ENCODE assay signal across 20 cellular contexts in the genomic region with DNA sequence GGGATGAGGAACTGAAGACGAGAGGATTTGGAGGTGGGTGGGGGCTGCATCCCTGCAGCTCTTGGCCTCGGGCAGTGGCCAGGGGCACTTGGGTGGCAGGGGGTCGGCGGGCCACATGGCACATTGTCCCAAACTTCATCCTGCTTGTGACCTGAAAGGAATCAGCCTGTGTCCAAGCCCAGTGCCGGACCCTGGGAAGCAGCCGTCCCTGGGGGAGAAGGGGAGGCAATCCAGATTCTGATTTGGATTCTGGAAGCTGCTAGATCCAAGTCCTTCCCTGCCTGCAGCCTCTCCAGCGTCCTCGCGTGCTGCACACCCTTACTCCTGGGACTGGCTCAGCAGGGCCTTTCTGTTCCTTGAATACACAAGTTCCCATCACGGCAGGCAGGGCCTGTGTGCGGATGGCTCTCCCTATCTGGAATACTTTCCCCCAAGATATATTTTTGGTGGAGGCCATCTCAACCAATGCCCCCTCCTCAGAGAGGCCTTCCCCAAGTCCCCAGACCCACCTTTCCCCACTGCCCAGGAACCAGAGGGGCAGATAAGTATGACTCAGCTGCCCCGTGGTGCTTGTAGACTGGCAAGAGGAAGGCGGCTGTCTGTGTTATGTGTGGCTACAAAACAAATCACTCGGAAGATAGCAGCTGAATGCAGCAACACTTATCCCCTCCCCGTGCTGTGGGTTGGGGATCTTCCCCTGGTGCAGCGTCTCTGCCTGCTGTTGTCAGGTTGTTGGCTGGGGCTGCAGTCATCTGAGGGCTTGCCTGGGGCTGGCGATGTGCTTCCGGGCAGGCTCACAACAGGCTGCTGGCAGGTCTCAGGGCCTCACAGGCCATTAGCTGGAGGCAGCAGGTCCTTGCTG. TPM values are rescaled to one million over a fixed set of nuclear protein-coding genes. Genes with fewer than 3 reads are reported as not detected.
A peak's percentile ranks its signal among the peaks of the same experiment; 100 is the strongest.
DNase-seq lines count a peak whose midpoint lies in the region; ATAC-seq and TF ChIP-seq lines count a peak whose summit lies in the region.
"Had no signal": no experiment of that assay in that cellular context is flagged by ENCODE, and none has a peak within 500 bp of the region (broad histone marks: within the 10 kb centered on the region; RNA-seq: fewer than 3 reads in every experiment).

No MANE protein-coding gene starts in this region.

- H3K27me3 ChIP-seq in body of pancreas: no peaks in the 10 kb centered on the region
- no peaks in the 10 kb centered on the region for H3K27me3 ChIP-seq in tibial nerve

- no peaks in the 10 kb centered on the region for H3K9me3 Mint-ChIP-seq in activated T-cell treated with anti-CD3 and anti-CD28 coated beads, Interleukin-2, amount 50 U/mL, for 24 hours
- no peaks in the 10 kb centered on the region for H3K9me3 Mint-ChIP-seq in activated T-cell treated with anti-CD3 and anti-CD28 coated beads, Interleukin-2, amount 50 U/mL, for 4 hours
- H3K9me3 Mint-ChIP-seq in osteocyte (ENCODE audit: unreplicated experiment): peaks cover 4% of the 10 kb centered on the region
- H3K9me3 Mint-ChIP-seq: CD4-positive, CD25-positive, alpha-beta regulatory T cell; immature natural killer cell; T-helper 2 cell treated with Interferon-gamma antibody and Interleukin-4, amounts not matched to agents 5 μg/mL and 100 μg/mL, for 36 hours had no signal

- TF ChIP-seq POLR2A in body of pancreas (IDR thresholded peaks at IDR 0.05) (no peak), tibial nerve (IDR thresholded peaks at IDR 0.05) (no peak)

- 90 to 91% methylated on average over 15 to 18 of the region's 18 CpGs for WGBS in body of pancreas, 2 donors
- WGBS in tibial nerve, 2 donors: 81 to 85% methylated on average over 16 to 17 of the region's 18 CpGs

- intact Hi-C loops in body of pancreas (cut with DNase I): loop anchor here (10.0 kb wide), 1 partner anchor 465 kb away; no protein-coding TSS in a partner anchor

- H3K4me1 Mint-ChIP-seq in activated T-cell treated with anti-CD3 and anti-CD28 coated beads, Interleukin-2, amount 50 U/mL, for 24 hours (ENCODE audit: low read depth): peaks cover 7% of the 10 kb centered on the region
- no peaks in the 10 kb centered on the region for H3K4me1 Mint-ChIP-seq in activated T-cell treated with anti-CD3 and anti-CD28 coated beads, Interleukin-2, amount 50 U/mL, for 4 hours (ENCODE audit: low read depth)
- no peaks in the 10 kb centered on the region for H3K4me1 Mint-ChIP-seq in osteocyte (ENCODE audit: unreplicated experiment)

- no peak for TF ChIP-seq EP300 in tibial nerve (IDR thresholded peaks at IDR 0.05)

- no peak for ATAC-seq in activated T-cell treated with anti-CD3 and anti-CD28 coated beads, Interleukin-2, amount 50 U/mL, for 4 hours
- ATAC-seq in body of pancreas: no peak
- ATAC-seq: esophagus mucosa had no signal

- H3K4me1 ChIP-seq in body of pancreas (peaks cover 1% of the 10 kb centered on the region), tibial nerve (peaks cover 0 to 7% (median 2%) of the 10 kb centered on the region in 4 donors)
- H3K4me1 ChIP-seq: psoas muscle had no signal

- no peak for TF ChIP-seq CTCF in body of pancreas (IDR thresholded peaks at IDR 0.05)
- TF ChIP-seq CTCF in tibial nerve (IDR thresholded peaks at IDR 0.05): no peak
- no peak for TF ChIP-seq CTCF in osteocyte (IDR thresholded peaks at IDR 0.05)

- H3K27ac ChIP-seq in body of pancreas (no peak overlapping the region), tibial nerve (peak overlapping the region in 3 of 4 donors; percentile 12 to 63 (median 60))
- H3K27ac ChIP-seq: GM23248, psoas muscle, thoracic aorta had no signal

- DNase-seq in activated T-cell treated with anti-CD3 and anti-CD28 coated beads, Interleukin-2, amount 50 U/mL, for 24 hours: peak; percentile 25
- DNase-seq in activated T-cell treated with anti-CD3 and anti-CD28 coated beads, Interleukin-2, amount 50 U/mL, for 4 hours: no peak
- DNase-seq in body of pancreas: peak in 3 of 4 donors; percentile 4 to 10 (median 7)
- peak; percentile 48 for DNase-seq in islet precursor cell
- no peak for DNase-seq in tibial nerve (ENCODE audit: low spot score in 2 of 2)
- no peak for DNase-seq in osteocyte (ENCODE audit: extremely low spot score, unreplicated experiment)
- no peak for DNase-seq in DMS153 (lab: John Stamatoyannopoulos, UW)
- no peak for DNase-seq in A172 (ENCODE audit: low spot score)
- DNase-seq: ACHN; CD4-positive, CD25-positive, alpha-beta regulatory T cell; immature natural killer cell; NCI-H1417; NCI-H526 had no signal

- H3K9me3 ChIP-seq in body of pancreas (no peaks in the 10 kb centered on the region), tibial nerve (no peaks in the 10 kb centered on the region)
- H3K9me3 ChIP-seq: psoas muscle, thoracic aorta had no signal

- H3K27ac Mint-ChIP-seq in activated T-cell treated with anti-CD3 and anti-CD28 coated beads, Interleukin-2, amount 50 U/mL, for 24 hours: peak overlapping the region; percentile 76
- H3K27ac Mint-ChIP-seq in osteocyte (ENCODE audit: unreplicated experiment): no peak overlapping the region
- H3K27ac Mint-ChIP-seq: activated naive CD8-positive, alpha-beta T cell; T-helper 2 cell treated with Interferon-gamma antibody and Interleukin-4, amounts not matched to agents 5 μg/mL and 100 μg/mL, for 36 hours had no signal

- peaks cover 56% of the 10 kb centered on the region for H3K36me3 Mint-ChIP-seq in activated T-cell treated with anti-CD3 and anti-CD28 coated beads, Interleukin-2, amount 50 U/mL, for 24 hours (ENCODE audit: low read depth)
- H3K36me3 Mint-ChIP-seq in activated T-cell treated with anti-CD3 and anti-CD28 coated beads, Interleukin-2, amount 50 U/mL, for 4 hours (ENCODE audit: insufficient read depth): peaks cover 27% of the 10 kb centered on the region
- peaks cover 28% of the 10 kb centered on the region for H3K36me3 Mint-ChIP-seq in osteocyte (ENCODE audit: unreplicated experiment)

- no peak overlapping the region for H3K4me3 ChIP-seq in body of pancreas
- H3K4me3 ChIP-seq in tibial nerve: no peak overlapping the region
- H3K4me3 ChIP-seq: GM23248, psoas muscle, thoracic aorta had no signal

- H3K36me3 ChIP-seq in body of pancreas (replicated peaks in 1 of 2; ENCODE audit: insufficient read depth in 1 of 2, low read depth in 2 of 2): peaks cover 0 to 23% of the 10 kb centered on the region in 2 donors
- peaks cover 0 to 95% (median 28%) of the 10 kb centered on the region in 3 donors for H3K36me3 ChIP-seq in tibial nerve

- no peak overlapping the region for H3K4me3 Mint-ChIP-seq in activated T-cell treated with anti-CD3 and anti-CD28 coated beads, Interleukin-2, amount 50 U/mL, for 24 hours
- H3K4me3 Mint-ChIP-seq in activated T-cell treated with anti-CD3 and anti-CD28 coated beads, Interleukin-2, amount 50 U/mL, for 4 hours: no peak overlapping the region
- no peak overlapping the region for H3K4me3 Mint-ChIP-seq in osteocyte (ENCODE audit: unreplicated experiment)
- H3K4me3 Mint-ChIP-seq: activated naive CD8-positive, alpha-beta T cell; nephron; T-helper 2 cell treated with Interferon-gamma antibody and Interleukin-4, amounts not matched to agents 5 μg/mL and 100 μg/mL, for 36 hours had no signal

- H3K27me3 Mint-ChIP-seq in activated T-cell treated with anti-CD3 and anti-CD28 coated beads, Interleukin-2, amount 50 U/mL, for 24 hours: no peaks in the 10 kb centered on the region
- no peaks in the 10 kb centered on the region for H3K27me3 Mint-ChIP-seq in activated T-cell treated with anti-CD3 and anti-CD28 coated beads, Interleukin-2, amount 50 U/mL, for 4 hours (ENCODE audit: low read depth)
- no peaks in the 10 kb centered on the region for H3K27me3 Mint-ChIP-seq in osteocyte (ENCODE audit: unreplicated experiment)
- H3K27me3 Mint-ChIP-seq: activated naive CD8-positive, alpha-beta T cell; CD4-positive, CD25-positive, alpha-beta regulatory T cell had no signal

RNA-seq across cellular contexts. Expression of gene NPEPL1, which starts 6.9 kb away (rescaled TPM):
- total RNA-seq in activated T-cell treated with anti-CD3 and anti-CD28 coated beads, Interleukin-2, amount 50 U/mL, for 4 hours: 10 to 100 TPM; 11.5 to 17.2 (median 16.4) TPM
- total RNA-seq in body of pancreas: 10 to 100 TPM; 31.4 to 38.2 TPM
- 100 to 1,000 TPM in 1 of 4 donors, 10 to 100 TPM in 3; 57.6 to 123 (median 73.0) TPM for total RNA-seq in tibial nerve
- total RNA-seq in osteocyte: 13.1 and 13.6 TPM in 2 replicates
- total RNA-seq in A172 (2014; rRNA removed; shearing (Covaris generic)): 5.9 and 7.2 TPM in 2 replicates

RNA-seq across cellular contexts. Expression of gene STX16, which starts 48.4 kb away (rescaled TPM):
- 10 to 100 TPM; 52.2 to 67.6 (median 55.4) TPM for total RNA-seq in activated T-cell treated with anti-CD3 and anti-CD28 coated beads, Interleukin-2, amount 50 U/mL, for 4 hours
- total RNA-seq in body of pancreas: 10 to 100 TPM; 55.0 to 69.5 TPM
- total RNA-seq in tibial nerve: 100 to 1,000 TPM in 1 of 4 donors, 10 to 100 TPM in 3; 70.2 to 148 (median 85.9) TPM
- 66.9 and 67.0 TPM in 2 replicates for total RNA-seq in osteocyte
- total RNA-seq in A172 (2014; rRNA removed; shearing (Covaris generic)): 10.9 and 13.5 TPM in 2 replicates

Comparison
In these comparisons a context has a peak if more than half of its experiments do, and no peak if none do; other contexts are left out.
1. DNase-seq: peak in activated T-cell treated with anti-CD3 and anti-CD28 coated beads, Interleukin-2, amount 50 U/mL, for 24 hours (single experiment), body of pancreas (3 of 4) and islet precursor cell (single experiment); none in activated T-cell treated with anti-CD3 and anti-CD28 coated beads, Interleukin-2, amount 50 U/mL, for 4 hours (single experiment), tibial nerve (0 of 2), osteocyte (single experiment), DMS153 (single experiment) and A172 (single experiment).
2. H3K27ac ChIP-seq: peak in tibial nerve (3 of 4); none in body of pancreas (0 of 4).